12 cellular contexts compared by ENCODE assay signal in genomic region chr12:93896427-93896826, GRCh38.
DNase-seq lines count a peak whose midpoint lies in the region; ATAC-seq, FAIRE-seq and TF ChIP-seq lines count a peak whose summit lies in the region.
"Had no signal": no experiment of that assay in that cellular context is flagged by ENCODE, and none has a peak within 500 bp of the region (broad histone marks: within the 10 kb centered on the region; RNA-seq: fewer than 3 reads in every experiment).

No MANE protein-coding gene starts in this region.

- POLR2A ChIA-PET in OCI-LY7 (lab: Charles Lee): no interaction called here

- no peak overlapping the region for H3K4me2 ChIP-seq in OCI-LY7 (ENCODE audit: low read length)

- TF ChIP-seq POLR2A in tibial nerve (IDR thresholded peaks at IDR 0.05): no peak
- TF ChIP-seq POLR2A in GM12892 (IDR thresholded peaks at IDR 0.05; ENCODE audit: low read depth, low read length): no peak

- no peak overlapping the region for H3K27ac Mint-ChIP-seq in endodermal cell
- H3K27ac Mint-ChIP-seq in progenitor cell of endocrine pancreas: no peak overlapping the region

- no peaks in the 10 kb centered on the region for H3K9me2 ChIP-seq in OCI-LY7 (ENCODE audit: insufficient read depth, low read length)

- no peaks in the 10 kb centered on the region for H3K36me3 Mint-ChIP-seq in endodermal cell (ENCODE audit: low read depth)
- H3K36me3 Mint-ChIP-seq in progenitor cell of endocrine pancreas (ENCODE audit: insufficient read depth): no peaks in the 10 kb centered on the region

- DNase-seq in GM06990 (ENCODE audit: extremely low read depth, insufficient read length) (no peak), OCI-LY7 (ENCODE audit: low spot score) (peak; percentile 2), endodermal cell (no peak), progenitor cell of endocrine pancreas (ENCODE audit: low spot score, unreplicated experiment) (no peak), tibial nerve (ENCODE audit: low spot score in 2 of 2) (no peak), GM12892 (ENCODE audit: insufficient read length) (no peak)
- DNase-seq: activated gamma-delta T cell treated with Interleukin-2 at 50 U/mL for 16 hours; NCI-H2107; stimulated activated naive CD8-positive, alpha-beta T cell treated with anti-CD3 and anti-CD28 coated beads, Interleukin-15, Interleukin-2, amounts not matched to agents 100 U/mL and 50 U/mL, for 24 hours had no signal

- no TSS peak for BruUV-seq in OCI-LY7 (replicated peaks; lab: Mats Ljungman, UMichigan)

- H4K20me1 ChIP-seq in OCI-LY7 (ENCODE audit: insufficient read depth, low read length): no peaks in the 10 kb centered on the region

- H3K4me1 ChIP-seq in OCI-LY7 (ENCODE audit: insufficient read depth, low read length, poor library complexity, severe bottlenecking) (no peaks in the 10 kb centered on the region), endodermal cell (ENCODE audit: control insufficient read depth, insufficient read depth, low read length) (peaks cover 7% of the 10 kb centered on the region), tibial nerve (peaks cover 0 to 37% (median 25%) of the 10 kb centered on the region in 4 donors)

- H3K27ac ChIP-seq in OCI-LY7 (ENCODE audit: low read depth, low read length, poor library complexity, severe bottlenecking) (no peak overlapping the region), endodermal cell (ENCODE audit: low read depth, low read length) (no peak overlapping the region), tibial nerve (no peak overlapping the region)

- 96 to 100% methylated on average over 1 of the region's 1 CpG for WGBS in endodermal cell (ENCODE audit: insufficient coverage in 1 of 2, insufficient read length in 1 of 2), 2 experiments
- 96 to 98% methylated on average over 1 of the region's 1 CpG for WGBS in tibial nerve, 2 donors

- H3K4me1 Mint-ChIP-seq in endodermal cell: peaks cover 20% of the 10 kb centered on the region
- peaks cover 19% of the 10 kb centered on the region for H3K4me1 Mint-ChIP-seq in progenitor cell of endocrine pancreas (ENCODE audit: low read depth)

- H3K27me3 Mint-ChIP-seq in endodermal cell (ENCODE audit: insufficient read depth): no peaks in the 10 kb centered on the region
- H3K27me3 Mint-ChIP-seq in progenitor cell of endocrine pancreas: no peaks in the 10 kb centered on the region

- H3K4me3 Mint-ChIP-seq in endodermal cell: no peak overlapping the region
- H3K4me3 Mint-ChIP-seq in progenitor cell of endocrine pancreas (ENCODE audit: low read depth): no peak overlapping the region

- H3K9me3 Mint-ChIP-seq in endodermal cell (no peaks in the 10 kb centered on the region), progenitor cell of endocrine pancreas (ENCODE audit: low read depth) (no peaks in the 10 kb centered on the region)

- TF ChIP-seq CTCF in GM06990 (IDR thresholded peaks at IDR 0.05; ENCODE audit: insufficient read depth, low read length, poor library complexity, severe bottlenecking) (peak; percentile 7), OCI-LY7 (conservative IDR thresholded peaks at IDR 0.05; ENCODE audit: low read length) (no peak), endodermal cell (conservative IDR thresholded peaks at IDR 0.05) (peak; percentile 69), progenitor cell of endocrine pancreas (IDR thresholded peaks at IDR 0.05; ENCODE audit: unreplicated experiment) (peak; percentile 30), tibial nerve (IDR thresholded peaks at IDR 0.05) (peak in 1 of 5 experiments; percentile 9)

- H3K9me3 ChIP-seq in OCI-LY7 (ENCODE audit: low read length) (no peaks in the 10 kb centered on the region), endodermal cell (ENCODE audit: control insufficient read depth, low read length) (no peaks in the 10 kb centered on the region), tibial nerve (peaks cover 0 to 3% (median 0%) of the 10 kb centered on the region in 4 donors)

- H3K27me3 ChIP-seq in GM06990 (replicated peaks; ENCODE audit: control insufficient read depth, insufficient read depth, low read length) (no peaks in the 10 kb centered on the region; the same call in none of the 2 replicates), endodermal cell (ENCODE audit: control insufficient read depth, insufficient read depth, low read length, poor library complexity, severe bottlenecking) (no peaks in the 10 kb centered on the region), tibial nerve (no peaks in the 10 kb centered on the region)

- no peak overlapping the region for H3K9ac ChIP-seq in endodermal cell (ENCODE audit: extremely low read depth, low read length, poor library complexity, severe bottlenecking)

- TF ChIP-seq EP300 in tibial nerve (IDR thresholded peaks at IDR 0.05): no peak

- no peaks in the 10 kb centered on the region for H3K79me2 ChIP-seq in OCI-LY7 (ENCODE audit: insufficient read depth, low read depth, low read length)

- H3K36me3 ChIP-seq in GM06990 (ENCODE audit: control insufficient read depth, insufficient read depth, low read length) (no peaks in the 10 kb centered on the region), OCI-LY7 (ENCODE audit: insufficient read depth, low read length) (no peaks in the 10 kb centered on the region), endodermal cell (ENCODE audit: control insufficient read depth, insufficient read depth, low read length) (no peaks in the 10 kb centered on the region), tibial nerve (no peaks in the 10 kb centered on the region)

- ATAC-seq in HG02798 (IDR thresholded peaks at IDR 0.05; ENCODE audit: poor library complexity, unreplicated experiment) (no peak), GM18517 (IDR thresholded peaks at IDR 0.05; ENCODE audit: unreplicated experiment) (no peak)
- ATAC-seq: stimulated activated naive CD8-positive, alpha-beta T cell treated with anti-CD3 and anti-CD28 coated beads, Interleukin-15, Interleukin-2, amounts not matched to agents 100 U/mL and 50 U/mL, for 24 hours had no signal

- intact Hi-C loops in OCI-LY7 (cut with micrococcal nuclease; ENCODE audit: unreplicated experiment): no loop called here

- no peak overlapping the region for H2AFZ ChIP-seq in OCI-LY7 (ENCODE audit: low read length)

- no peak for FAIRE-seq in GM12892 (lab: Jason Lieb, UNC)
- FAIRE-seq: endothelial cell of umbilical vein had no signal

- no peak overlapping the region for H3K4me3 ChIP-seq in GM06990 (replicated peaks; ENCODE audit: low read depth, low read length)
- no peak overlapping the region for H3K4me3 ChIP-seq in OCI-LY7 (ENCODE audit: low read depth, low read length, poor library complexity, severe bottlenecking)
- no peak overlapping the region for H3K4me3 ChIP-seq in endodermal cell (ENCODE audit: low read length)
- H3K4me3 ChIP-seq in tibial nerve: no peak overlapping the region

- CTCF ChIA-PET in OCI-LY7 (lab: Charles Lee; ENCODE audit: unreplicated experiment): no interaction called here
